ENCODE assay signal across 17 cellular contexts in the genomic region with DNA sequence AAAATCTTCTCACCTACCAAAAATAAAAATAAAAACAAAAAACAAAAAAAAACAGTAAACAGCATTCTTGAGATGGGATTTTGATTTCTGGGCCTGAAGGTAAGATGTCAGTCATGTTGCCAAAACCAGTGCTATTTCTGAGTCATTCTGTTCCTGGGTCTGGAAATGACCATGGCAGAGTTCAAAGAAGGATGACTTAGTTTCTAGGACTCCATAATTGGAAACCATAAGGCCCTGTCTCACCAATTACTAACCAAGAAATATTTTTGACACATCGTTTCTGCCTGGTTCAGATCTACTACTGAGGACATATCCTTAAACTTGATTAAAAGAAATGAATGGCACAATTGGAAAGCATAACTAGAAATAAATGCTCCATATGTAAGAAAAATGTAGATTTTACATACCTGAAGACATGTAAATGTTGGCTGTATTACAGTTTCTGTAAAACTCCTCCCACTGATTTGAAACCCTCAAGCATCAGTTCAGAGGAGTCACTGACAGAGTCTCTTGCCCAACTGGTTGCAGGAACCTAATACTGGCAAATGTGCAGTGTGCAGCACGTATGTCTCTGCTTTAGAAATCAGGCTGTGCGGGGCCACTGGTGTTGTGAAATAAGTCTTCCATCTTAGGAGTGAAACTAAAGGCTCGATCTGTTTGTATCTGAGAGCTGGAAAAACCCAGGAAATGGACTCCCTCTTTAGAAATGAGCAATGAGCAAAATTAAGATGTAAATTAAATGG.
"Had no signal": no experiment of that assay in that cellular context is flagged by ENCODE, and none has a peak within 500 bp of the region (broad histone marks: within the 10 kb centered on the region; RNA-seq: fewer than 3 reads in every experiment).

No MANE protein-coding gene starts in this region.

- ATAC-seq: foreskin keratinocyte, left lobe of liver, sciatic nerve, upper lobe of right lung had no signal

- H3K27ac ChIP-seq: esophagus muscularis mucosa, foreskin keratinocyte, testis, upper lobe of right lung had no signal

- H3K27me3 ChIP-seq: esophagus muscularis mucosa, foreskin keratinocyte, testis, upper lobe of right lung had no signal

- H3K27ac Mint-ChIP-seq: activated CD4-positive, alpha-beta T cell treated with anti-CD3 and anti-CD28 coated beads, Interleukin-2, amount 10 ng/mL, durations not matched to agents 24 days and 14 days; activated naive CD8-positive, alpha-beta T cell treated with anti-CD3 and anti-CD28 coated beads for 36 hours; nephron had no signal

- H3K4me1 ChIP-seq: esophagus muscularis mucosa, foreskin keratinocyte, upper lobe of right lung had no signal

- H3K9me3 ChIP-seq: testis, upper lobe of right lung had no signal

- H3K4me3 ChIP-seq: esophagus muscularis mucosa, testis, upper lobe of right lung had no signal

- H3K36me3 ChIP-seq: esophagus muscularis mucosa, upper lobe of right lung had no signal

- H3K4me1 Mint-ChIP-seq: nephron had no signal

- H3K36me3 Mint-ChIP-seq: activated naive CD8-positive, alpha-beta T cell treated with anti-CD3 and anti-CD28 coated beads for 36 hours had no signal

- DNase-seq: activated CD4-positive, alpha-beta T cell treated with anti-CD3 and anti-CD28 coated beads, Interleukin-2, amount 10 ng/mL, durations not matched to agents 24 days and 14 days; activated gamma-delta T cell; activated naive CD8-positive, alpha-beta T cell treated with anti-CD3 and anti-CD28 coated beads for 36 hours; activated T-cell treated with anti-CD3 and anti-CD28 coated beads, Interleukin-2, amount 50 U/mL, for 1 hour; dermis blood vessel endothelial cell; foreskin keratinocyte; head of caudate nucleus; occipital lobe; stimulated activated CD4-positive, alpha-beta T cell treated with anti-CD3 and anti-CD28 coated beads, Interleukin-2, amount 100 ng/mL, for 24 hours; stimulated activated naive CD4-positive, alpha-beta T cell treated with Interleukin-2 at 50 U/mL for 16 hours; T1000; testis; upper lobe of right lung had no signal

- H3K4me3 Mint-ChIP-seq: activated CD4-positive, alpha-beta T cell treated with anti-CD3 and anti-CD28 coated beads, Interleukin-2, amount 10 ng/mL, durations not matched to agents 24 days and 14 days; activated naive CD8-positive, alpha-beta T cell treated with anti-CD3 and anti-CD28 coated beads for 36 hours; nephron had no signal

- H3K9me3 Mint-ChIP-seq: activated naive CD8-positive, alpha-beta T cell treated with anti-CD3 and anti-CD28 coated beads for 36 hours had no signal
